Comparison of ENCODE assay signal across 1 cellular context in the genomic region with DNA sequence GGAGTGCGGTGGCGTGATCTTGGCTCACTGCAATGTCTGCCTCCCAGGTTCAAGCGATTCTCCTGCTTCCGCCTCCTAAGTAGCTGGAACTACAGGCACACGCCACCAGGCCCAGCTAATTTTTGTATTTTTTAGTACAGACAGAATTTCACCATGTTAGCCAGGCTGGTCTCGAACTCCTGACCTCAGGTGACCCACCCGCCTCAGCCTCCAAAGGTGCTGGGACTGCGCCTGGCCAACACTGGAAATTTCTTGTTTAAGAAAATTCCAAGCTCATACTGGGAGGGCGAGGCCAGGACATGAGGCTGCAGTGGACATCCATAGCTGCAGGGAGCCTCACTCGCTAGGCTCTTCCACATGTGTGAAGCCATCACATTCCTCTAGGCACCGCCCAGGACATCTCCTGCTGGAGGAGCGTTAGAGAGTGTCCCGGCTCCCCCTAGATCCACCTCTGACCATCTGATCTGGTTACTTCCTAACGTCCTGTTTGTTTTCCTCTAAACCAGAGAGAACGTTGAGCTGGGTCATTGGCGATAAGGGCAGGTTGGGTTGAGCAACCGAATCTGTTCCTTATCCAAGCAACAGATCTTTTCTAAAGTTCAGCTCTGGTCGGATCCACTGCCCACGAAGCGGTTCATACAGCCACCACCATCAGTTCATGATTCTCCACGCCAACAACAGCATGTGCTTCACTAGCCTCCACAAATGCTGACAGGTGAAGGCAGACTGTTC.
A peak's percentile ranks its signal among the peaks of the same experiment; 100 is the strongest.
TF ChIP-seq lines count a peak whose summit lies in the region.

No MANE protein-coding gene starts in this region.

TF ChIP-seq in K562, 482 proteins besides CTCF, POLR2A, EP300 and RAD21 (continued from another document and continues in another):
- no peak for TF ChIP-seq FOXO4 (CRISPR knock-in tag; IDR thresholded peaks at IDR 0.05)
- TF ChIP-seq HNRNPLL (IDR thresholded peaks at IDR 0.05; ENCODE audit: low read depth, low read length, poor library complexity, severe bottlenecking), result no peak
- TF ChIP-seq CBX3 (IDR thresholded peaks at IDR 0.05; ENCODE audit: borderline replicate concordance in 1 of 2, low read length in 2 of 2), result 0 out of 3 replicates have a peak, but pooled peaks of 1 of the 2 experiments have one; percentile 30
- peak; percentile 92 for TF ChIP-seq NFRKB (IDR thresholded peaks at IDR 0.05; ENCODE audit: low read depth)
- no peak for TF ChIP-seq PHF20 (IDR thresholded peaks at IDR 0.05; ENCODE audit: partially characterized antibody)
- TF ChIP-seq SMC3 (conservative IDR thresholded peaks at IDR 0.05; ENCODE audit: insufficient read depth, low read depth, low read length), result no peak
- TF ChIP-seq ZNF3 (CRISPR knock-in tag; IDR thresholded peaks at IDR 0.05), result no peak
- TF ChIP-seq KLF13 (tag; IDR thresholded peaks at IDR 0.05; ENCODE audit: borderline replicate concordance, low read depth), result no peak
- TF ChIP-seq FOXK1 (CRISPR knock-in tag; IDR thresholded peaks at IDR 0.05; ENCODE audit: borderline replicate concordance), result no peak
- TF ChIP-seq RCOR1 (IDR thresholded peaks at IDR 0.05; ENCODE audit: borderline replicate concordance in 1 of 2, low read depth in 2 of 2, low read length in 2 of 2), result peak in 1 of 2 experiments; percentile 97; a peak in 2 of 4 replicates
- TF ChIP-seq HBP1 (CRISPR knock-in tag; IDR thresholded peaks at IDR 0.05), result no peak
- TF ChIP-seq SAFB2 (IDR thresholded peaks at IDR 0.05; ENCODE audit: borderline replicate concordance, low read depth, low read length, severe bottlenecking), result no peak
- TF ChIP-seq, protein P1, sequence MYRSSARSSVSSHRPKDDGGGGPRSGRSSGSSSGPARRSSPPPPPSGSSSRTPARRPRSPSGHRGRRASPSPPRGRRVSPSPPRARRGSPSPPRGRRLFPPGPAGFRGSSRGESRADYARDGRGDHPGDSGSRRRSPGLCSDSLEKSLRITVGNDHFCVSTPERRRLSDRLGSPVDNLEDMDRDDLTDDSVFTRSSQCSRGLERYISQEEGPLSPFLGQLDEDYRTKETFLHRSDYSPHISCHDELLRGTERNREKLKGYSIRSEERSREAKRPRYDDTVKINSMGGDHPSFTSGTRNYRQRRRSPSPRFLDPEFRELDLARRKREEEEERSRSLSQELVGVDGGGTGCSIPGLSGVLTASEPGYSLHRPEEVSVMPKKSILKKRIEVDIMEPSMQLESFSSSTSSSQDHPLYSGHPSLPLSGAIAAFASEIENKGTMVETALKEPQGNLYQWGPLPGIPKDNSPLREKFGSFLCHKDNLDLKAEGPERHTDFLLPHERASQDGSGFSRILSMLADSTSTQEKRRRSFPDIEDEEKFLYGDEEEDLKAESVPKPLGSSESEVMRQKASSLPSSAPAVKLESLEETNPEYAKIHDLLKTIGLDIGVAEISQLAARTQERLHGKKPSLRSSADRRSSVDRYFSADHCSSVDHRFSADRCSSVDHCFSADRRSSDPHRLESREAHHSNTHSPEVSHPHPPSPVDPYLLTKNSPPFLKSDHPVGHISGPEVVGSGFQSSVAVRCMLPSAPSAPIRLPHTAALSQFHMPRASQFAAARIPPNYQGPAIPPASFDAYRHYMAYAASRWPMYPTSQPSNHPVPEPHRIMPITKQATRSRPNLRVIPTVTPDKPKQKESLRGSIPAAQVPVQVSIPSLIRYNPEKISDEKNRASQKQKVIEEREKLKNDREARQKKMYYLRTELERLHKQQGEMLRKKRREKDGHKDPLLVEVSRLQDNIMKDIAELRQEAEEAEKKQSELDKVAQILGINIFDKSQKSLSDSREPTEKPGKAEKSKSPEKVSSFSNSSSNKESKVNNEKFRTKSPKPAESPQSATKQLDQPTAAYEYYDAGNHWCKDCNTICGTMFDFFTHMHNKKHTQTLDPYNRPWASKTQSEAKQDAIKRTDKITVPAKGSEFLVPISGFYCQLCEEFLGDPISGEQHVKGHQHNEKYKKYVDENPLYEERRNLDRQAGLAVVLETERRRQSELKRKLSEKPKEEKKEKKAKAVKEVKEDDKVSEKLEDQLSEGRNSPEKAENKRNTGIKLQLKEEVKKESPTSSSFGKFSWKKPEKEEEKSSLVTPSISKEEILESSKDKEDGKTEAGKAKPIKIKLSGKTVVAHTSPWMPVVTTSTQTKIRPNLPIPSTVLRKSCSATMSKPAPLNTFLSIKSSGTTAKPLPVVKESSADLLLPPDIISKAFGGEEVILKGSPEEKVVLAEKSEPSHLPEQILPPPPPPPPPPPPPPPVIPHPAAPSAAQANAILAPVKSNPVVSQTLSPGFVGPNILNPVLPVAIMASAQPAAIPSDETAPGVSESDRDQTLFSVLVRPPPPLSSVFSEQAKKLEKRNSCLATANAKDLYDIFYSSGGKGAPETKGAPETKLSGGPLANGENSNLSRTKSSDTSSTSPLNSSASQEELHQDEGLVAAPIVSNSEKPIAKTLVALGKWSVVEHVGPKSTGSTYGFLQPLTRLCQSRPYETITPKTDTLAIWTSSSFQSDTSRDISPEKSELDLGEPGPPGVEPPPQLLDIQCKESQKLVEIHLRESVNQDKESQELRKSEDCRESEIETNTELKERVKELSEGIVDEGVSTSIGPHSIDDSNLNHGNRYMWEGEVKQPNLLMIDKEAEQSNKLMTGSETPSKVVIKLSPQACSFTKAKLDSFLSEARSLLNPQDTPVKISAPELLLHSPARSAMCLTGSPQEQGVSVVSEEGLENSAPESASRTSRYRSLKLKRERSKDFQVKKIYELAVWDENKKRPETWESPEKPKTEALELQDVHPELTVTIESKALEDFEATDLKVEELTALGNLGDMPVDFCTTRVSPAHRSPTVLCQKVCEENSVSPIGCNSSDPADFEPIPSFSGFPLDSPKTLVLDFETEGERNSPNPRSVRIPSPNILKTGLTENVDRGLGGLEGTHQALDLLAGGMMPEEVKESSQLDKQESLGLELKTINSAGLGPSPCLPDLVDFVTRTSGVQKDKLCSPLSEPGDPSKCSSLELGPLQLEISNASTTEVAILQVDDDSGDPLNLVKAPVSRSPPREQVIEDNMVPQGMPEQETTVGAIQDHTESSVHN (IDR thresholded peaks at IDR 0.05; ENCODE audit: borderline replicate concordance in 1 of 2, low read depth in 1 of 2), result peak in 1 of 2 experiments; percentile 31; a peak in 1 of 4 replicates
- TF ChIP-seq GTF2A2 (tag; IDR thresholded peaks at IDR 0.05), result 0 out of 2 replicates have a peak, but pooled peaks have one; percentile 10
- peak in 1 of 2 experiments; percentile 92; a peak in 2 of 4 replicates for TF ChIP-seq ZMIZ1 (IDR thresholded peaks at IDR 0.05; ENCODE audit: low read depth in 2 of 2, low read length in 2 of 2)
- TF ChIP-seq ZNF165 (CRISPR knock-in tag; IDR thresholded peaks at IDR 0.05; ENCODE audit: borderline replicate concordance), result no peak
- TF ChIP-seq, protein P2, sequence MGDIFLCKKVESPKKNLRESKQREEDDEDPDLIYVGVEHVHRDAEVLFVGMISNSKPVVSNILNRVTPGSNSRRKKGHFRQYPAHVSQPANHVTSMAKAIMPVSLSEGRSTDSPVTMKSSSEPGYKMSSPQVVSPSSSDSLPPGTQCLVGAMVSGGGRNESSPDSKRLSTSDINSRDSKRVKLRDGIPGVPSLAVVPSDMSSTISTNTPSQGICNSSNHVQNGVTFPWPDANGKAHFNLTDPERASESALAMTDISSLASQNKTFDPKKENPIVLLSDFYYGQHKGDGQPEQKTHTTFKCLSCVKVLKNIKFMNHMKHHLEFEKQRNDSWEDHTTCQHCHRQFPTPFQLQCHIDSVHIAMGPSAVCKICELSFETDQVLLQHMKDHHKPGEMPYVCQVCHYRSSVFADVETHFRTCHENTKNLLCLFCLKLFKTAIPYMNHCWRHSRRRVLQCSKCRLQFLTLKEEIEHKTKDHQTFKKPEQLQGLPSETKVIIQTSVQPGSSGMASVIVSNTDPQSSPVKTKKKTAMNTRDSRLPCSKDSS (IDR thresholded peaks at IDR 0.05; ENCODE audit: low read depth, partially characterized antibody), result no peak
- TF ChIP-seq, protein P3, sequence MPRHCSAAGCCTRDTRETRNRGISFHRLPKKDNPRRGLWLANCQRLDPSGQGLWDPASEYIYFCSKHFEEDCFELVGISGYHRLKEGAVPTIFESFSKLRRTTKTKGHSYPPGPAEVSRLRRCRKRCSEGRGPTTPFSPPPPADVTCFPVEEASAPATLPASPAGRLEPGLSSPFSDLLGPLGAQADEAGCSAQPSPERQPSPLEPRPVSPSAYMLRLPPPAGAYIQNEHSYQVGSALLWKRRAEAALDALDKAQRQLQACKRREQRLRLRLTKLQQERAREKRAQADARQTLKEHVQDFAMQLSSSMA (CRISPR knock-in tag; IDR thresholded peaks at IDR 0.05), result no peak
- no peak for TF ChIP-seq SRF (CRISPR knock-in tag; IDR thresholded peaks at IDR 0.05)
- no peak for TF ChIP-seq SRSF1 (IDR thresholded peaks at IDR 0.05; ENCODE audit: low read depth, low read length)
- peak; percentile 66; the same call in 1 of the 2 replicates for TF ChIP-seq ZNF644 (tag; IDR thresholded peaks at IDR 0.05; ENCODE audit: low read depth)
- TF ChIP-seq, protein P4, sequence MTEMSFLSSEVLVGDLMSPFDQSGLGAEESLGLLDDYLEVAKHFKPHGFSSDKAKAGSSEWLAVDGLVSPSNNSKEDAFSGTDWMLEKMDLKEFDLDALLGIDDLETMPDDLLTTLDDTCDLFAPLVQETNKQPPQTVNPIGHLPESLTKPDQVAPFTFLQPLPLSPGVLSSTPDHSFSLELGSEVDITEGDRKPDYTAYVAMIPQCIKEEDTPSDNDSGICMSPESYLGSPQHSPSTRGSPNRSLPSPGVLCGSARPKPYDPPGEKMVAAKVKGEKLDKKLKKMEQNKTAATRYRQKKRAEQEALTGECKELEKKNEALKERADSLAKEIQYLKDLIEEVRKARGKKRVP (CRISPR knock-in tag; IDR thresholded peaks at IDR 0.05), result 0 out of 2 replicates have a peak, but pooled peaks have one; percentile 26
- peak in 1 of 2 experiments; percentile 59; a peak in 2 of 4 replicates for TF ChIP-seq MNT (conservative IDR thresholded peaks at IDR 0.05)
- TF ChIP-seq TGIF2 (CRISPR knock-in tag; IDR thresholded peaks at IDR 0.05), result no peak
- TF ChIP-seq SIN3B (IDR thresholded peaks at IDR 0.05; ENCODE audit: low read depth), result no peak
- no peak for TF ChIP-seq ZNF707 (CRISPR knock-in tag; conservative IDR thresholded peaks at IDR 0.05)
- TF ChIP-seq, protein P5, sequence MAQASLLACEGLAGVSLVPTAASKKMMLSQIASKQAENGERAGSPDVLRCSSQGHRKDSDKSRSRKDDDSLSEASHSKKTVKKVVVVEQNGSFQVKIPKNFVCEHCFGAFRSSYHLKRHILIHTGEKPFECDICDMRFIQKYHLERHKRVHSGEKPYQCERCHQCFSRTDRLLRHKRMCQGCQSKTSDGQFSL (CRISPR knock-in tag; IDR thresholded peaks at IDR 0.05), result peak; percentile 42; the same call in 1 of the 2 replicates
- TF ChIP-seq, protein P5 (tag; IDR thresholded peaks at IDR 0.05), result peak in 1 of 2 experiments; percentile 16; a peak in 1 of 4 replicates
- TF ChIP-seq, protein P6, sequence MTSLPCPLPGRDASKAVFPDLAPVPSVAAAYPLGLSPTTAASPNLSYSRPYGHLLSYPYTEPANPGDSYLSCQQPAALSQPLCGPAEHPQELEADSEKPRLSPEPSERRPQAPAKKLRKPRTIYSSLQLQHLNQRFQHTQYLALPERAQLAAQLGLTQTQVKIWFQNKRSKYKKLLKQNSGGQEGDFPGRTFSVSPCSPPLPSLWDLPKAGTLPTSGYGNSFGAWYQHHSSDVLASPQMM (CRISPR knock-in tag; IDR thresholded peaks at IDR 0.05), result no peak
